In the genomic region with DNA sequence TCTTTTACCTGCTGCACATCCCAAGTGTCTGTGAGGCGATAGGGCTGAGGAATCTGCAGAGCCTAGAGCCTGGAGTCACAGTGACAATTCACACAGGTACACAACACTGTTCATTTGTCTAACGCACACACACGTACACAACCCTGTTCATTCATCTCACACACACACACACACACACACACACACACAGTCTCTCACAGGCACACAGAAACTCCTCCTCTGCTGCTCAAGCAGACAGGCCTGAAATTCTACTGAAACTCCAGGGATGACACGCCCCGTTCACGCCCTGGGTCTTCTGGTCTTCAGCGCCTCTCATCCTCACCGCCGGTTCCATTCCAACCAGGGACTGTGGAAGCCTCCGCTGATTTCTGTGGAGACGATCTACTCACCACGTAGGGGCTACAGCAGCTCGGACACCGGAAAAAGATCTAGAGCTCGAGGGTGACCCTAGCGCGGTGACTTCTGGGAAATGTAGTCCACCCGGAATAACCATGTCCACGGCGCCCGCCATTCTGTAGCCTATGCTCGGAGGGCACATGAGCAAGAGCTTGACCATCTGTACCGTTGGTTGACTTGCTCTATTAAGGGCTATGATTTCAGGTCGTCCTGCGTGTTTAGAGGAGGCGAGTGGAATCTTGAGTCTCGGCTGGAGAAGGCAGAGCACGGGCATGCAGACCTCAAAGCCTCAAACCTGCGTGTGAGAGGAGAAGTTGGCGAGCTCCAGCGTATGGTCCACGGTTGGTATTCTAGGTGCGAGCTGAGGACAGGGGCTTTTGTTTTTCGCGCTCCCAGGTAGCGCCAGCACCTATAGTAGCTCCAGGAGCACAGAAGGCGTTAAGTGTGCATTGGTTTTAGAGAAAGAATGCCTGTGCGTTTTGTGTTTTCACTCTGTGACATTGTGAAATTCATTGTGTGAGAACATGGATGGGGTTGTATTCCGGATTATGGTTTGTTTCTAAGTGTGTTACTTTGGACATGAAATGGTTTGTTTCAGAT, we compare ENCODE assay signal across 8 cellular contexts. TPM values are rescaled to one million over a fixed set of nuclear protein-coding genes. Genes with fewer than 3 reads are reported as not detected.
DNase-seq lines count a peak whose midpoint lies in the region; ATAC-seq, FAIRE-seq and TF ChIP-seq lines count a peak whose summit lies in the region.

No MANE protein-coding gene starts in this region.

- H3K9me2 ChIP-seq in neural cell (ENCODE audit: insufficient read depth, low read length) = no peaks in the 10 kb centered on the region

- H3K9ac ChIP-seq in neural cell (ENCODE audit: low read length) = peak overlapping the region; percentile 63

- ATAC-seq in HG02973 (IDR thresholded peaks at IDR 0.05; ENCODE audit: unreplicated experiment) = peak; percentile 62

- H3K4me2 ChIP-seq in neural cell (ENCODE audit: low read length) = peak overlapping the region; percentile 46

- TF ChIP-seq CTCF in neural cell (IDR thresholded peaks at IDR 0.05; ENCODE audit: poor library complexity, severe bottlenecking) = no peak

- DNase-seq in GM04504 (ENCODE audit: low read depth) = peak; percentile 71
- peak; percentile 78 for DNase-seq in RPMI8226
- DNase-seq in activated naive CD4-positive, alpha-beta T cell treated with Interleukin-2 at 50 U/mL for 16 hours = peak; percentile 66
- peak; percentile 33 to 51 for DNase-seq in frontal cortex (ENCODE audit: low spot score in 2 of 2)
- peak in 5 of 6 experiments; percentile 33 to 67 (median 45) for DNase-seq in stimulated activated naive CD4-positive, alpha-beta T cell (lab: John Stamatoyannopoulos, UW)
- DNase-seq in NCI-H526 treated with DMSO at 0.1 percent for 48 hours (lab: John Stamatoyannopoulos, UW) = no peak

- H4K20me1 ChIP-seq in neural cell (ENCODE audit: insufficient read depth) = no peaks in the 10 kb centered on the region

- peaks cover 12% of the 10 kb centered on the region for H3K9me3 ChIP-seq in neural cell (ENCODE audit: low read length)

- no peak for TF ChIP-seq RAD21 in neural cell (conservative IDR thresholded peaks at IDR 0.05)

- peak overlapping the region; percentile 68 for H3K4me3 ChIP-seq in neural cell (ENCODE audit: low read length)

- no peaks in the 10 kb centered on the region for H3F3A ChIP-seq in neural cell (ENCODE audit: insufficient read depth, low read length, poor library complexity, severe bottlenecking)

- no peaks in the 10 kb centered on the region for H3K36me3 ChIP-seq in neural cell (ENCODE audit: insufficient read depth, low read length)

- H3K27me3 ChIP-seq in neural cell (ENCODE audit: insufficient read depth, low read depth, low read length) = no peaks in the 10 kb centered on the region

- H3K27ac ChIP-seq in neural cell (ENCODE audit: low read length) = peak overlapping the region; percentile 22

- peak overlapping the region; percentile 97 for H2AFZ ChIP-seq in neural cell (ENCODE audit: low read depth, low read length)

- no peak for TF ChIP-seq EP300 in neural cell (conservative IDR thresholded peaks at IDR 0.05; ENCODE audit: poor library complexity, severe bottlenecking)

- no peak for FAIRE-seq in frontal cortex (lab: Jason Lieb, UNC)

- H3K79me2 ChIP-seq in neural cell (replicated peaks; ENCODE audit: insufficient read depth, low read length) = no peaks in the 10 kb centered on the region

TF ChIP-seq in neural cell, 6 proteins besides CTCF, POLR2A, EP300 and RAD21:
- TF ChIP-seq MXI1 (conservative IDR thresholded peaks at IDR 0.05; ENCODE audit: poor library complexity, severe bottlenecking) = peak; percentile 34
- TF ChIP-seq EZH2 (IDR thresholded peaks at IDR 0.05; ENCODE audit: borderline replicate concordance, insufficient read depth, low read length, poor library complexity, severe bottlenecking) = no peak

RNA-seq across cellular contexts. Expression of a gene that starts 17.9 kb away (rescaled TPM):
- 4.9 TPM for total RNA-seq in frontal cortex
- 14.3 and 22.8 TPM in 2 replicates for polyA plus RNA-seq in neural cell
- 12.4 and 12.7 TPM in 2 replicates for polyA minus RNA-seq in neural cell

RNA-seq across cellular contexts. Expression of a gene that starts 33.4 kb away (rescaled TPM):
- total RNA-seq in frontal cortex = 25.3 TPM
- polyA plus RNA-seq in neural cell = 14.9 and 17.5 TPM in 2 replicates
- 25.4 and 28.7 TPM in 2 replicates for polyA minus RNA-seq in neural cell

RNA-seq across cellular contexts. Expression of a gene that starts 49.3 kb away (rescaled TPM):
- total RNA-seq in frontal cortex = 15.9 TPM
- 7.4 and 7.6 TPM in 2 replicates for polyA plus RNA-seq in neural cell
- polyA minus RNA-seq in neural cell = 33.6 and 41.4 TPM in 2 replicates
